In the genomic region with DNA sequence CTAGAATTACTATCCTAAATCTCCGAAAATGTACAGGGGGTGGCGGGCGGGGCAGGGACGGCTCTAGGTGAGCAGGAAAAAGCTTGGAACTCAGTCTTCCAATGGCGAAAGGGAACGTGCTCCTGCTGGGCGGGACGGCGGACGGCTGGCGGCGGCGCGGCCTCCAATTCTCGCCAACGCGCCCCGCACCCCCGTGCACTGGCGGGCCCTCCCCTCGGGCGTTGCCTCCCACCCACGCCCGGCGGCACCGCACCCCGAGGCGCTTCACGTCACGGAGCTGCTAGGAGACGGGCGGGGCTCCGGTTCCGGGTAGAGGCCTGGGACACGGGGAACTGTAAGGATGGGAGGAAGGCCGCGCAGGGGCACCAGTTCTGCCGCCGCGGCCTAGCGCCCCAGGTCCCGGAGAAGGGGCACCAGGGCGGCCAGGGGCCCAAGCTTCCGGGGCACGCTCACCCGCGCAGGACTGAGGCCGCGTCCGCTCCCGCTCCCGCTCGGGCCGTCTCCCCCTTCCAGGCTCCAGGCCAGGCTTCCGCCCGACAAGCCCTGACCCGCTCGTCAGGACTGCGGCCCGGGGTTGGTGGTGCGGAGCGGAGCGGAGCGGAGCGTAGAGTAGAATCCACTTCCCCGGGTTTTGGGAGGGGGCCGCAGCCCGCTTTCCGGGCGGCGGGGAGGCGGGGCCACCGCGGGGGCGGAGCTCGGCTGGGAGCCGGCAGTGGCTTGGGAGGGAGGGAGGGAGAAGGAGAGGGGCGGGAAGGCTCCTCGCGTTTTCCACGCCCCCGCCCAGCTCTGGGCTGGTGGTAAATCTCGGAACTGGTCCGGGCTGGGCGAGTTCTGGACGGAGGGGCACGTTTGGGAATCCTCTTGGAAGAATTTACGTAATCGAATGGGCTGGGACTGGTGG, we compare ENCODE assay signal across 8 cellular contexts. TPM values are rescaled to one million over a fixed set of nuclear protein-coding genes. Genes with fewer than 3 reads are reported as not detected.
DNase-seq lines count a peak whose midpoint lies in the region; ATAC-seq and TF ChIP-seq lines count a peak whose summit lies in the region.

A gene (minus strand): TSS at position 594 of the 901 bp plus-strand sequence. CDS start 3,167 bp downstream, outside the sequence.

- H3F3A ChIP-seq in DOHH2 (ENCODE audit: control insufficient read depth, insufficient read depth) (0 out of 2 replicates have a peak, but pooled peaks cover 2% of the 10 kb centered on the region), GM23338 (replicated peaks; ENCODE audit: low read depth) (peaks cover 4% of the 10 kb centered on the region; the same call in 1 of the 2 replicates)

- H3K4me3 Mint-ChIP-seq in GM23338, result peak within 1 kb of the TSS; percentile 89
- peak within 1 kb of the TSS; percentile 89 to 100 (median 96) for H3K4me3 Mint-ChIP-seq in naive thymus-derived CD8-positive, alpha-beta T cell

- peaks cover 9% of the 10 kb centered on the region for H3K27me3 Mint-ChIP-seq in GM23338 (ENCODE audit: insufficient read depth, low read depth, poor library complexity)
- H3K27me3 Mint-ChIP-seq in naive thymus-derived CD8-positive, alpha-beta T cell, result no peaks in the 10 kb centered on the region

- H3K36me3 ChIP-seq in DOHH2 (ENCODE audit: control insufficient read depth, low read length) (peaks cover 15% of the 10 kb centered on the region), GM23338 (ENCODE audit: insufficient read depth) (no peaks in the 10 kb centered on the region), fibroblast of lung (ENCODE audit: control insufficient read depth, insufficient read depth, low read length) (peaks cover 2% of the 10 kb centered on the region)

- H2AFZ ChIP-seq in GM23338 (peak within 1 kb of the TSS; percentile 86), fibroblast of lung (ENCODE audit: low read length) (peak within 1 kb of the TSS; percentile 24)

- H3K4me3 ChIP-seq in DOHH2 (ENCODE audit: low read length) (peak within 1 kb of the TSS; percentile 89), GM23338 (peak within 1 kb of the TSS; percentile 91), fibroblast of lung (replicated peaks in 1 of 4; ENCODE audit: control extremely low read depth in 1 of 4, insufficient read depth in 1 of 4, low read depth in 3 of 4, low read length in 4 of 4) (peak within 1 kb of the TSS; percentile 80 to 89 (median 85))

- peaks cover 11% of the 10 kb centered on the region; the same call in 1 of the 3 replicates for H3K36me3 Mint-ChIP-seq in GM23338 (ENCODE audit: low read depth)
- H3K36me3 Mint-ChIP-seq in naive thymus-derived CD8-positive, alpha-beta T cell, result peaks cover 0 to 24% (median 14%) of the 10 kb centered on the region in 3 donors

- peak within 1 kb of the TSS; percentile 91 for H3K27ac Mint-ChIP-seq in GM23338
- H3K27ac Mint-ChIP-seq in naive thymus-derived CD8-positive, alpha-beta T cell, result peak within 1 kb of the TSS; percentile 91 to 98 (median 96)

- H3K4me2 ChIP-seq in DOHH2 (ENCODE audit: low read length) (peak within 1 kb of the TSS; percentile 71), GM23338 (peak within 1 kb of the TSS; percentile 89), fibroblast of lung (ENCODE audit: extremely low read depth, insufficient read depth, low read length) (peak within 1 kb of the TSS; percentile 91)

- H3K9me3 ChIP-seq in DOHH2 (ENCODE audit: control insufficient read depth, insufficient read depth, low read length) (no peaks in the 10 kb centered on the region), fibroblast of lung (ENCODE audit: control insufficient read depth, insufficient read depth, low read depth, low read length) (no peaks in the 10 kb centered on the region)

- H3K4me1 Mint-ChIP-seq in GM23338, result peaks cover 31% of the 10 kb centered on the region
- H3K4me1 Mint-ChIP-seq in naive thymus-derived CD8-positive, alpha-beta T cell, result peaks cover 18 to 57% (median 46%) of the 10 kb centered on the region in 4 donors

- H3K27me3 ChIP-seq in DOHH2 (ENCODE audit: control insufficient read depth, low read length) (no peaks in the 10 kb centered on the region), GM23338 (ENCODE audit: insufficient read depth) (no peaks in the 10 kb centered on the region), fibroblast of lung (ENCODE audit: control insufficient read depth, insufficient read depth, low read length) (no peaks in the 10 kb centered on the region)

- H4K20me1 ChIP-seq in DOHH2 (ENCODE audit: control insufficient read depth, insufficient read depth, low read depth, low read length) (no peaks in the 10 kb centered on the region), GM23338 (replicated peaks; ENCODE audit: insufficient read depth) (no peaks in the 10 kb centered on the region), fibroblast of lung (ENCODE audit: control insufficient read depth, extremely low read depth, insufficient read depth, low read length) (no peaks in the 10 kb centered on the region)

- peak; percentile 89 for ATAC-seq in GM23338
- ATAC-seq in naive thymus-derived CD8-positive, alpha-beta T cell, result peak; percentile 86 to 88

- H3K9ac ChIP-seq in fibroblast of lung (ENCODE audit: insufficient read depth, low read length), result peak within 1 kb of the TSS; percentile 100

- POLR2A ChIA-PET in naive thymus-derived CD8-positive, alpha-beta T cell (lab: Charles Lee), result interaction anchor here (0.6 to 1.8 kb wide), 9 partner anchors 9 to 81 kb away, joined by 3 to 13 read pairs (median 3); a partner anchor contains a TSS

- TF ChIP-seq CTCF in DOHH2 (IDR thresholded peaks at IDR 0.05; ENCODE audit: low read depth, low read length, poor library complexity, severe bottlenecking), result no peak
- TF ChIP-seq CTCF in GM23338 (conservative IDR thresholded peaks at IDR 0.05; ENCODE audit: low read depth in 2 of 2), result no peak
- TF ChIP-seq CTCF in fibroblast of lung (conservative IDR thresholded peaks at IDR 0.05 in 1 of 2, IDR thresholded peaks at IDR 0.05 in 1 of 2; ENCODE audit: low read depth in 1 of 2, low read length in 2 of 2), result no peak

- H3K27ac ChIP-seq in DOHH2 (ENCODE audit: low read depth, low read length) (peak within 1 kb of the TSS; percentile 86), GM23338 (ENCODE audit: low read depth) (peak within 1 kb of the TSS; percentile 95), fibroblast of lung (ENCODE audit: insufficient read depth, low read length) (peak within 1 kb of the TSS; percentile 100)

- H3K9me2 ChIP-seq in DOHH2 (replicated peaks; ENCODE audit: control insufficient read depth, low read length) (no peaks in the 10 kb centered on the region), GM23338 (ENCODE audit: insufficient read depth) (no peaks in the 10 kb centered on the region)

- H3K79me2 ChIP-seq in DOHH2 (ENCODE audit: control insufficient read depth, low read length), result peaks cover 23% of the 10 kb centered on the region
- H3K79me2 ChIP-seq in GM23338 (replicated peaks; ENCODE audit: insufficient read depth), result peaks cover 25% of the 10 kb centered on the region
- H3K79me2 ChIP-seq in fibroblast of lung (ENCODE audit: control insufficient read depth, insufficient read depth, low read length), result peaks cover 4% of the 10 kb centered on the region

- no peaks in the 10 kb centered on the region for H3K9me3 Mint-ChIP-seq in GM23338
- no peaks in the 10 kb centered on the region for H3K9me3 Mint-ChIP-seq in naive thymus-derived CD8-positive, alpha-beta T cell

- peaks cover 18% of the 10 kb centered on the region for H3K4me1 ChIP-seq in DOHH2 (ENCODE audit: control insufficient read depth, low read length)
- peaks cover 24% of the 10 kb centered on the region for H3K4me1 ChIP-seq in GM23338 (ENCODE audit: insufficient read depth)
- H3K4me1 ChIP-seq in fibroblast of lung (ENCODE audit: control insufficient read depth, extremely low read depth, insufficient read depth, low read length), result peaks cover 6% of the 10 kb centered on the region

- DNase-seq in GM23338 (ENCODE audit: low spot score) (peak; percentile 98), LHCN-M2 (ENCODE audit: low read depth) (peak; percentile 97), RPMI8226 (peak; percentile 97), fibroblast of lung (ENCODE audit: low read depth in 2 of 2) (peak; percentile 98)
- DNase-seq in activated T-helper 1 cell treated with anti-CD3 and anti-CD28 coated beads, Interleukin-2, amount 50 U/mL, for 16 hours (ENCODE audit: low read depth in 1 of 2, low spot score in 1 of 2), result peak; percentile 75 to 85
- peak; percentile 78 to 91 (median 86) for DNase-seq in naive thymus-derived CD8-positive, alpha-beta T cell
- peak; percentile 75 to 87 (median 84) for DNase-seq in stimulated activated naive CD4-positive, alpha-beta T cell (lab: John Stamatoyannopoulos, UW)

TF ChIP-seq in GM23338, 12 proteins besides CTCF, POLR2A, EP300 and RAD21:
- TF ChIP-seq POLR2AphosphoS5 (IDR thresholded peaks at IDR 0.05; ENCODE audit: low read depth) (peak; percentile 69), ZNF331 (CRISPR knock-in tag; IDR thresholded peaks at IDR 0.05; ENCODE audit: low read depth) (no peak), CREB1 (CRISPR knock-in tag; IDR thresholded peaks at IDR 0.05; ENCODE audit: low read depth) (peak; percentile 64)

RNA-seq across cellular contexts. Expression of the gene that starts here (rescaled TPM):
- 15.3 and 15.7 TPM in 2 replicates for total RNA-seq in GM23338 (2014; rRNA removed; shearing (Covaris generic))
- 12.9 and 14.7 TPM in 2 replicates for polyA plus RNA-seq in GM23338 (2016; fragmentation: Nextera tagmentation; extraction: Ambion mirVana)
- 15.8 and 21.2 TPM in 2 replicates for total RNA-seq in LHCN-M2 (2014; rRNA removed)
- polyA plus RNA-seq in LHCN-M2 (2012), result 6.5 TPM
- total RNA-seq in fibroblast of lung, result 16.2 and 18.7 TPM in 2 replicates
- 13.0 and 14.0 TPM in 2 replicates for polyA plus RNA-seq in fibroblast of lung
- polyA plus RNA-seq in fibroblast of lung (2012), result 6.9 and 8.0 TPM in 2 replicates
- polyA minus RNA-seq in fibroblast of lung (ENCODE audit: low replicate concordance), result 0.33 and 1.1 TPM in 2 replicates
- 10 to 100 TPM; 38.8 to 41.3 TPM for total RNA-seq in naive thymus-derived CD8-positive, alpha-beta T cell
- 10 to 100 TPM; 10.0 to 20.9 (median 12.0) TPM for polyA plus RNA-seq in naive thymus-derived CD8-positive, alpha-beta T cell

Comparison
In these comparisons a context has a peak if more than half of its experiments do, and no peak if none do; other contexts are left out.
1. Peak in every context shown above with its lines: DNase-seq, ATAC-seq, H3K4me3 ChIP-seq and H3K27ac ChIP-seq.